12 cellular contexts compared by ENCODE assay signal in the genomic region with DNA sequence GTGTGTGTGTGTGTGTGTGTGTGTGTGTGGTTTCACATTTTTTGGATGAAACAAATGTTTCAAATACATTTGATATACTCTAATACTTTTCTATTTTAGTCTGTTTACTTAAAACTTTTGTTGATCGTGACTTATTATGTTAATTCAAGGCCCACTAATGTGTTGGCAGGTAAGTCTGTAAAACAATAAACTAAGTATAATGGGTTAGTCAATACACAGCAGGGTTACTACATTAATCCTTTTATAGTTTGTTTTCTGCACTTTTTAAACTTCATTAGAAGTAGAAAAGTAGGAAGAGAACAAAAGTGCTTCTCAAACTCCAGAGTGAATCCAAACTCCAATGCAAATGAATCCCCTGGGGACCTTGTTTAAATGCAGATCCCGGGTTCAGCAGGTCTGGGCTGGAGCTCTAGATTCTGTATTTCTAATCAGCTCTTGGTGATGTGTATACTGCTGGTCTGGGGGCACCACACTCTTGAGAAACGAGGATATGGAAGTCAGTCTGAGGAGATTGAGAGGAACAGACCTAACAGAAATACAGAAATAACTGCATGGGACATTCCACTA. TPM values are rescaled to one million over a fixed set of nuclear protein-coding genes. Genes with fewer than 3 reads are reported as not detected.
"Had no signal": no experiment of that assay in that cellular context is flagged by ENCODE, and none has a peak within 500 bp of the region (broad histone marks: within the 10 kb centered on the region; RNA-seq: fewer than 3 reads in every experiment).

No MANE protein-coding gene starts in this region.

- ATAC-seq: activated T-helper 17 cell treated with anti-CD3 and anti-CD28 coated beads, Interleukin-2, amount 50 U/mL, for 72 hours; esophagus mucosa; left lobe of liver; natural killer cell; stimulated activated effector memory CD8-positive, alpha-beta T cell treated with anti-CD3 and anti-CD28 coated beads, Interleukin-12 subunit alpha, Interleukin-12 subunit beta, amount 100 ng/mL, for 72 hours had no signal

- H3K9me3 Mint-ChIP-seq: activated naive CD4-positive, alpha-beta T cell treated with anti-CD3 and anti-CD28 coated beads for 36 hours had no signal

- H3K27ac Mint-ChIP-seq: activated naive CD4-positive, alpha-beta T cell treated with anti-CD3 and anti-CD28 coated beads for 36 hours; activated T-helper 17 cell treated with anti-CD3 and anti-CD28 coated beads, Interleukin-2, amount 50 U/mL, for 72 hours; natural killer cell; stimulated activated effector memory CD8-positive, alpha-beta T cell treated with anti-CD3 and anti-CD28 coated beads, Interleukin-12 subunit alpha, Interleukin-12 subunit beta, amount 100 ng/mL, for 72 hours had no signal

- H3K27me3 ChIP-seq: cardiac muscle cell, uterus had no signal

- H3K9me3 ChIP-seq: uterus had no signal

- H3K27me3 Mint-ChIP-seq: activated T-helper 17 cell treated with anti-CD3 and anti-CD28 coated beads, Interleukin-2, amount 50 U/mL, for 72 hours had no signal

- H3K4me3 Mint-ChIP-seq: activated naive CD4-positive, alpha-beta T cell treated with anti-CD3 and anti-CD28 coated beads for 36 hours; activated T-helper 17 cell treated with anti-CD3 and anti-CD28 coated beads, Interleukin-2, amount 50 U/mL, for 72 hours; natural killer cell; stimulated activated effector memory CD8-positive, alpha-beta T cell treated with anti-CD3 and anti-CD28 coated beads, Interleukin-12 subunit alpha, Interleukin-12 subunit beta, amount 100 ng/mL, for 72 hours had no signal

- DNase-seq: activated naive CD4-positive, alpha-beta T cell treated with anti-CD3 and anti-CD28 coated beads for 36 hours; hypothalamus; natural killer cell; stimulated activated CD4-positive, alpha-beta T cell treated with anti-CD3 and anti-CD28 coated beads, Interleukin-12 subunit alpha, Interleukin-12 subunit beta, amount 100 ng/mL, for 4 hours; stimulated activated CD4-positive, alpha-beta T cell treated with anti-CD3 and anti-CD28 coated beads, Interleukin-2, amount 100 ng/mL, for 24 hours; uterus had no signal

- H3K27ac ChIP-seq: cardiac muscle cell, uterus had no signal

- H3K36me3 Mint-ChIP-seq: natural killer cell; stimulated activated effector memory CD8-positive, alpha-beta T cell treated with anti-CD3 and anti-CD28 coated beads, Interleukin-12 subunit alpha, Interleukin-12 subunit beta, amount 100 ng/mL, for 72 hours had no signal

- H3K4me1 Mint-ChIP-seq: activated T-helper 17 cell treated with anti-CD3 and anti-CD28 coated beads, Interleukin-2, amount 50 U/mL, for 72 hours; natural killer cell; stimulated activated effector memory CD8-positive, alpha-beta T cell treated with anti-CD3 and anti-CD28 coated beads, Interleukin-12 subunit alpha, Interleukin-12 subunit beta, amount 100 ng/mL, for 72 hours had no signal

- H3K4me3 ChIP-seq: cardiac muscle cell, uterus had no signal

- H3K4me1 ChIP-seq: uterus had no signal

- H3K36me3 ChIP-seq: cardiac muscle cell, uterus had no signal

RNA-seq across cellular contexts. Expression of a gene that starts 17.5 kb away (rescaled TPM):
- total RNA-seq: activated naive CD4-positive, alpha-beta T cell treated with anti-CD3 and anti-CD28 coated beads for 36 hours; activated T-helper 17 cell treated with anti-CD3 and anti-CD28 coated beads, Interleukin-2, amount 50 U/mL, for 72 hours; T-helper 2 cell treated with Interferon-gamma antibody and Interleukin-4, amounts not matched to agents 100 ng/mL and 5 ng/mL, for 36 hours had no signal
